In genomic region chr11:62394825-62395538, GRCh38 we compare ENCODE assay signal across 8 cellular contexts. TPM values are rescaled to one million over a fixed set of nuclear protein-coding genes. Genes with fewer than 3 reads are reported as not detected.
DNase-seq lines count a peak whose midpoint lies in the region; ATAC-seq and TF ChIP-seq lines count a peak whose summit lies in the region.

No MANE protein-coding gene starts in this region.

- H3K4me2 ChIP-seq in KMS-11: peak overlapping the region; percentile 12; the same call in 1 of the 2 replicates

- no peaks in the 10 kb centered on the region; the same call in 1 of the 2 replicates for H3K27me3 ChIP-seq in KMS-11 (ENCODE audit: insufficient read depth, low read depth)
- no peaks in the 10 kb centered on the region for H3K27me3 ChIP-seq in tibial nerve

- H3K79me2 ChIP-seq in KMS-11 (ENCODE audit: insufficient read depth, low read depth): no peaks in the 10 kb centered on the region

- H4K20me1 ChIP-seq in KMS-11 (ENCODE audit: insufficient read depth): no peaks in the 10 kb centered on the region

- TF ChIP-seq CTCF in KMS-11 (conservative IDR thresholded peaks at IDR 0.05; ENCODE audit: low read depth, low read length): peak; percentile 89
- TF ChIP-seq CTCF in tibial nerve (IDR thresholded peaks at IDR 0.05): peak; percentile 67 to 89 (median 70)

- DNase-seq in DMS79 (lab: John Stamatoyannopoulos, UW) (peak; percentile 47), OCI-M1 (lab: John Stamatoyannopoulos, UW) (peak; percentile 86), fibroblast of the conjunctiva (ENCODE audit: low read depth) (peak; percentile 84), naive B cell (peak; percentile 50), tibial nerve (ENCODE audit: low spot score in 2 of 2) (peak; percentile 76 to 89)
- peak; percentile 27 for DNase-seq in activated gamma-delta T cell treated with anti-CD3 and anti-CD28 coated beads, Interleukin-2, amount 50 U/mL, for 16 hours (ENCODE audit: low read depth)

- H3K4me3 Mint-ChIP-seq in naive B cell: peak overlapping the region in 1 of 8 donors; percentile 68

- no peaks in the 10 kb centered on the region for H3K36me3 Mint-ChIP-seq in naive B cell

- no peaks in the 10 kb centered on the region for H3K9me3 ChIP-seq in tibial nerve

- peaks cover 0 to 15% (median 15%) of the 10 kb centered on the region in 3 donors for H3K27me3 Mint-ChIP-seq in naive B cell

- peak; percentile 74 to 76 for TF ChIP-seq EP300 in tibial nerve (IDR thresholded peaks at IDR 0.05)

- peaks cover 20% of the 10 kb centered on the region for H3K4me1 ChIP-seq in KMS-11 (ENCODE audit: low read depth, poor library complexity, severe bottlenecking)
- H3K4me1 ChIP-seq in tibial nerve: peaks cover 0 to 60% (median 40%) of the 10 kb centered on the region in 4 donors

- no peak overlapping the region for H3K9ac ChIP-seq in KMS-11

- H3K4me3 ChIP-seq in KMS-11 (IDR thresholded peaks at IDR 0.05; ENCODE audit: insufficient read depth, low read depth, low read length) (no peak overlapping the region), tibial nerve (peak overlapping the region in 3 of 4 donors; percentile 5 to 38 (median 12))

- ATAC-seq in naive B cell (ENCODE audit: low read depth in 2 of 2) (peak; percentile 81 to 93), GM19397 (IDR thresholded peaks at IDR 0.05; ENCODE audit: unreplicated experiment) (no peak)

- H2AFZ ChIP-seq in KMS-11 (ENCODE audit: low read depth): peak overlapping the region; percentile 9; the same call in 1 of the 2 replicates

- H3K27ac ChIP-seq in KMS-11 (no peak overlapping the region), tibial nerve (peak overlapping the region; percentile 49 to 79 (median 58))

- H3K27ac Mint-ChIP-seq in naive B cell: no peak overlapping the region

- TF ChIP-seq POLR2A in tibial nerve (IDR thresholded peaks at IDR 0.05): no peak

- H3K9me3 Mint-ChIP-seq in naive B cell: no peaks in the 10 kb centered on the region

- WGBS in tibial nerve, 2 donors: 1 to 11% methylated on average over 14 of the region's 14 CpGs

- peaks cover 0 to 9% (median 0%) of the 10 kb centered on the region in 3 donors for H3K4me1 Mint-ChIP-seq in naive B cell

- no peaks in the 10 kb centered on the region for H3K36me3 ChIP-seq in KMS-11 (ENCODE audit: insufficient read depth)
- no peaks in the 10 kb centered on the region for H3K36me3 ChIP-seq in tibial nerve

RNA-seq across cellular contexts. Expression of gene SCGB1A1, which starts 23.9 kb away (rescaled TPM):
- not detected for polyA plus RNA-seq in naive B cell (ENCODE audit: low read depth in 6 of 6)
- total RNA-seq in tibial nerve: not detected

RNA-seq across cellular contexts. Expression of gene ASRGL1, which starts 57.7 kb away (rescaled TPM):
- polyA plus RNA-seq in naive B cell (ENCODE audit: low read depth in 6 of 6): 1 to 10 TPM in 4 of 6 donors, under 1 TPM in 1, not detected in 1; 0.57 to 3.1 (median 1.2) TPM
- 10 to 100 TPM in 2 of 4 donors, 1 to 10 TPM in 2; 4.2 to 16.7 (median 12.5) TPM for total RNA-seq in tibial nerve

Comparison
In these comparisons a context has a peak if more than half of its experiments do, and no peak if none do; other contexts are left out.
1. DNase-seq: peak in every context shown above with its lines; median percentile 86 in OCI-M1; 84 in fibroblast of the conjunctiva; 82 in tibial nerve; 50 in naive B cell; 47 in DMS79; 27 in activated gamma-delta T cell treated with anti-CD3 and anti-CD28 coated beads, Interleukin-2, amount 50 U/mL, for 16 hours.